In the genomic region with DNA sequence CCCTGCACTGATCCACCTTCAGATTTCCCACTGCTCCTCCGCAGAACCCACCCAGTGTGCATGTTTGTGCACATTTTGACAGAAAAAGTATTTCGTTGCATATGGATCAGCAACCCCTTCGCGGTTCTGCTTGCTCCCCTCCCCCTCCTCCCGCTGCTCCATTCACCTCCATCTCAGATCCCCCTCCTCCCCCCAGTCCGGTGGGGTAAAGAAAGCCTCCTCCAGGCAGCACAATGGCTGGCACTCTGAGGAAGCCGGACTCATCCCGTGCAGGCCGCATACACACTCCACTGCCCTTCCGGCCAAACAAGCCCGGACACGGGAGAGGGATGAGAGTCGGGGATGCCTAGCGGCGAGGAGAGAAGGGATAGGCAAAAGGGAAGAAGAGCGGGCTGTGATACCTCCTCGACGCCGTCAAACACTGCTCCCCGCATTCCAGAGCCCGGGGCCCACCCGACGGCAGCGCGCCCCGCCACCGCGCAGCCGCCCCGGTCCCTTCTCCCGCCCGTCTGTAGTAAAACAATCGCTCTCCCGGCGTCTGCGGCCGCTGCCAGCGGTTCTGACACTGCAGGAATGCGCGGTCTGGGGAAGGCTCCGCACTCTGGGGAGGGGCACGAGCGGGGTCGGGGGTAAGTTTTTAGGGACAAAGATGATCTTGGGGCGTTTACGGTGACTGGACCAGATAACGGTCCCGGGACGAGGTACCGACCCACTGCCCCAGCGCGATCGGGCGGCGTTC, we compare ENCODE assay signal across 8 cellular contexts. TPM values are rescaled to one million over a fixed set of nuclear protein-coding genes. Genes with fewer than 3 reads are reported as not detected.
DNase-seq lines count a peak whose midpoint lies in the region; ATAC-seq and TF ChIP-seq lines count a peak whose summit lies in the region.

No MANE protein-coding gene starts in this region.

- H3K36me3 ChIP-seq in HAP-1 (replicated peaks), result no peaks in the 10 kb centered on the region

- TF ChIP-seq CTCF in CD4-positive, alpha-beta T cell (IDR thresholded peaks at IDR 0.05), result no peak
- TF ChIP-seq CTCF in natural killer cell (IDR thresholded peaks at IDR 0.05), result no peak

- H3K27me3 ChIP-seq in CD4-positive, alpha-beta T cell (ENCODE audit: control insufficient read depth, insufficient read depth, low read length), result peaks cover 43% of the 10 kb centered on the region
- H3K27me3 ChIP-seq in HAP-1 (ENCODE audit: low read depth), result no peaks in the 10 kb centered on the region

- H3K36me3 Mint-ChIP-seq in CD4-positive, alpha-beta T cell (ENCODE audit: low read depth), result no peaks in the 10 kb centered on the region
- H3K36me3 Mint-ChIP-seq in activated naive CD4-positive, alpha-beta T cell treated with anti-CD3 and anti-CD28 coated beads for 36 hours (ENCODE audit: low read depth), result no peaks in the 10 kb centered on the region
- H3K36me3 Mint-ChIP-seq in natural killer cell, result no peaks in the 10 kb centered on the region

- H3K4me1 ChIP-seq in HAP-1, result peaks cover 16% of the 10 kb centered on the region

- no peak overlapping the region for H3K27ac Mint-ChIP-seq in CD4-positive, alpha-beta T cell
- no peak overlapping the region for H3K27ac Mint-ChIP-seq in activated naive CD4-positive, alpha-beta T cell treated with anti-CD3 and anti-CD28 coated beads for 36 hours
- H3K27ac Mint-ChIP-seq in natural killer cell, result peak overlapping the region; percentile 90

- H3K4me3 Mint-ChIP-seq in CD4-positive, alpha-beta T cell, result peak overlapping the region; percentile 89
- H3K4me3 Mint-ChIP-seq in activated naive CD4-positive, alpha-beta T cell treated with anti-CD3 and anti-CD28 coated beads for 36 hours, result peak overlapping the region; percentile 78
- peak overlapping the region; percentile 96 for H3K4me3 Mint-ChIP-seq in natural killer cell

- peak overlapping the region; percentile 59 for H3K4me3 ChIP-seq in HAP-1

- POLR2A ChIA-PET in CD4-positive, alpha-beta T cell (lab: Charles Lee), result interaction anchor here (1.0 kb wide), 1 partner anchor 97 kb away, joined by 3 read pairs; a partner anchor contains a TSS

- H3K27me3 Mint-ChIP-seq in CD4-positive, alpha-beta T cell, result peaks cover 63% of the 10 kb centered on the region
- peaks cover 41% of the 10 kb centered on the region for H3K27me3 Mint-ChIP-seq in activated naive CD4-positive, alpha-beta T cell treated with anti-CD3 and anti-CD28 coated beads for 36 hours (ENCODE audit: low read depth)
- H3K27me3 Mint-ChIP-seq in natural killer cell (ENCODE audit: low read depth in 2 of 2), result peaks cover 0 to 10% of the 10 kb centered on the region in 2 donors

- ATAC-seq in CD4-positive, alpha-beta T cell (ENCODE audit: poor library complexity), result peak; percentile 21
- ATAC-seq in natural killer cell (peak; percentile 11 to 28 (median 25)), HG02610 (IDR thresholded peaks at IDR 0.05; ENCODE audit: unreplicated experiment) (no peak)

- in situ Hi-C loops in HAP-1 (cut with MboI; ENCODE audit: low sequenced_read_pairs), result no loop called here

- no peaks in the 10 kb centered on the region for H3K9me3 Mint-ChIP-seq in CD4-positive, alpha-beta T cell
- H3K9me3 Mint-ChIP-seq in activated naive CD4-positive, alpha-beta T cell treated with anti-CD3 and anti-CD28 coated beads for 36 hours, result no peaks in the 10 kb centered on the region
- H3K9me3 Mint-ChIP-seq in natural killer cell, result no peaks in the 10 kb centered on the region

- intact Hi-C loops in CD4-positive, alpha-beta T cell (cut with DNase I, micrococcal nuclease), result no loop called here
- intact Hi-C loops in activated naive CD4-positive, alpha-beta T cell treated with anti-CD3 and anti-CD28 coated beads for 36 hours (cut with micrococcal nuclease), result loop anchor here (1.0 to 5.0 kb wide), 3 partner anchors 19 to 377 kb away; a partner anchor contains a TSS
- intact Hi-C loops in natural killer cell (cut with micrococcal nuclease), result loop anchor here (1.0 to 5.0 kb wide), 3 partner anchors 9 to 72 kb away; a partner anchor contains a TSS

- no peak overlapping the region for H3K27ac ChIP-seq in CD4-positive, alpha-beta T cell (ENCODE audit: low read depth, low read length)

- peak in 1 of 10 experiments; percentile 34 for DNase-seq in CD4-positive, alpha-beta T cell
- DNase-seq in HAP-1 (ENCODE audit: low spot score in 2 of 2), result peak; percentile 29 to 63
- DNase-seq in activated naive CD4-positive, alpha-beta T cell treated with anti-CD3 and anti-CD28 coated beads for 36 hours, result no peak
- peak; percentile 48 for DNase-seq in foreskin melanocyte
- DNase-seq in natural killer cell, result peak; percentile 22
- no peak for DNase-seq in NCI-H128 (lab: John Stamatoyannopoulos, UW; ENCODE audit: unreplicated experiment)
- no peak for DNase-seq in DMS153 (lab: John Stamatoyannopoulos, UW)

- CTCF ChIA-PET in CD4-positive, alpha-beta T cell (lab: Charles Lee), result no interaction called here
- CTCF ChIA-PET in activated naive CD4-positive, alpha-beta T cell treated with anti-CD3 and anti-CD28 coated beads for 36 hours (lab: Charles Lee), result no interaction called here

- H3K9me3 ChIP-seq in CD4-positive, alpha-beta T cell (ENCODE audit: control insufficient read depth, low read length), result no peaks in the 10 kb centered on the region
- no peaks in the 10 kb centered on the region for H3K9me3 ChIP-seq in HAP-1

- peaks cover 27% of the 10 kb centered on the region for H3K4me1 Mint-ChIP-seq in CD4-positive, alpha-beta T cell (ENCODE audit: low read depth)
- H3K4me1 Mint-ChIP-seq in activated naive CD4-positive, alpha-beta T cell treated with anti-CD3 and anti-CD28 coated beads for 36 hours (ENCODE audit: low read depth), result peaks cover 19% of the 10 kb centered on the region
- peaks cover 30 to 40% of the 10 kb centered on the region in 2 donors for H3K4me1 Mint-ChIP-seq in natural killer cell

RNA-seq across cellular contexts. Expression of a gene that starts 0.9 kb away (rescaled TPM):
- total RNA-seq in CD4-positive, alpha-beta T cell, result not detected
- 1 to 10 TPM; 6.1 to 6.3 TPM for total RNA-seq in activated naive CD4-positive, alpha-beta T cell treated with anti-CD3 and anti-CD28 coated beads for 36 hours
- 100 to 1,000 TPM in 1 of 3 donors, 10 to 100 TPM in 2; 41.4 to 110 (median 56.2) TPM for total RNA-seq in natural killer cell

Comparison
In these comparisons a context has a peak if more than half of its experiments do, and no peak if none do; other contexts are left out.
1. DNase-seq: peak in HAP-1 (2 of 2), foreskin melanocyte (single experiment) and natural killer cell (single experiment); none in activated naive CD4-positive, alpha-beta T cell treated with anti-CD3 and anti-CD28 coated beads for 36 hours (single experiment), NCI-H128 (single experiment) and DMS153 (single experiment).
2. H3K27ac Mint-ChIP-seq: peak in natural killer cell (2 of 2); none in CD4-positive, alpha-beta T cell (single experiment) and activated naive CD4-positive, alpha-beta T cell treated with anti-CD3 and anti-CD28 coated beads for 36 hours (single experiment).
3. RNA of a gene that starts 0.9 kb away (total RNA-seq): 41.4 to 110 TPM in natural killer cell and 6.1 to 6.3 TPM in activated naive CD4-positive, alpha-beta T cell treated with anti-CD3 and anti-CD28 coated beads for 36 hours; not detected in CD4-positive, alpha-beta T cell; every median in the first group is over 4 times any median in the second.
4. intact Hi-C loops: an anchor here in activated naive CD4-positive, alpha-beta T cell treated with anti-CD3 and anti-CD28 coated beads for 36 hours (1.0 to 5.0 kb wide) and natural killer cell (1.0 to 5.0 kb wide); none called in CD4-positive, alpha-beta T cell.
5. Peak in every context shown above with its lines, with median percentiles within 50 percentile points of each other: H3K4me3 Mint-ChIP-seq.